9 cellular contexts compared by ENCODE assay signal in genomic region chr1:158819461-158820443, GRCh38. TPM values are rescaled to one million over a fixed set of nuclear protein-coding genes. Genes with fewer than 3 reads are reported as not detected.
DNase-seq lines count a peak whose midpoint lies in the region; ATAC-seq and TF ChIP-seq lines count a peak whose summit lies in the region.
"Had no signal": no experiment of that assay in that cellular context is flagged by ENCODE, and none has a peak within 500 bp of the region (broad histone marks: within the 10 kb centered on the region; RNA-seq: fewer than 3 reads in every experiment).

No MANE protein-coding gene starts in this region.

- H3K4me1 ChIP-seq in foreskin keratinocyte = no peaks in the 10 kb centered on the region

- ATAC-seq in foreskin keratinocyte = peak; percentile 46

- no peaks in the 10 kb centered on the region for H3K27me3 ChIP-seq in foreskin keratinocyte

- in situ Hi-C loops in GM13977 (cut with MboI; ENCODE audit: low pct_unique_long_range_greater_than_20kb, low sequenced_read_pairs, unreplicated experiment) = no loop called here

- TF ChIP-seq CTCF in GM13977 (IDR thresholded peaks at IDR 0.05; ENCODE audit: extremely low read depth, insufficient read depth, missing control alignments) (no peak), foreskin keratinocyte (conservative IDR thresholded peaks at IDR 0.05) (no peak)

- no peak overlapping the region for H3K27ac ChIP-seq in foreskin keratinocyte

- DNase-seq in GM13977 (ENCODE audit: low spot score) (peak; percentile 13), H4 (ENCODE audit: low spot score) (peak; percentile 33), NCI-H226 (peak; percentile 5), foreskin keratinocyte (peak; percentile 11 to 38), kidney tubule cell (ENCODE audit: low spot score) (no peak), NCI-H1436 (lab: John Stamatoyannopoulos, UW) (no peak), NCI-H82 (lab: John Stamatoyannopoulos, UW) (no peak), Ammon's horn (ENCODE audit: low spot score) (no peak)

RNA-seq across cellular contexts. Expression of gene MNDA, which starts 11.4 kb away (rescaled TPM):
- total RNA-seq in H4 (2014; rRNA removed; shearing (Covaris generic)) = 0.39 TPM in 1 of 2 replicates, not detected in the other
- not detected in 2 replicates for total RNA-seq in foreskin keratinocyte
- not detected in 2 replicates for polyA plus RNA-seq in foreskin keratinocyte
- total RNA-seq: renal cortical epithelial cell had no signal

RNA-seq across cellular contexts. Expression of gene OR6N2, which starts 38.7 kb away (rescaled TPM):
- total RNA-seq in H4 (2014; rRNA removed; shearing (Covaris generic)) = not detected in 2 replicates
- total RNA-seq in foreskin keratinocyte = not detected in 2 replicates
- not detected in 2 replicates for polyA plus RNA-seq in foreskin keratinocyte
- total RNA-seq: renal cortical epithelial cell had no signal

RNA-seq across cellular contexts. Expression of gene OR6N1, which starts 47.8 kb away (rescaled TPM):
- not detected in 2 replicates for total RNA-seq in H4 (2014; rRNA removed; shearing (Covaris generic))
- total RNA-seq in foreskin keratinocyte = not detected in 2 replicates
- polyA plus RNA-seq in foreskin keratinocyte = not detected in 2 replicates
- total RNA-seq: renal cortical epithelial cell had no signal

Comparison
In these comparisons a context has a peak if more than half of its experiments do, and no peak if none do; other contexts are left out.
1. DNase-seq: peak in GM13977 (single experiment), H4 (single experiment), NCI-H226 (single experiment) and foreskin keratinocyte (2 of 2); none in kidney tubule cell (single experiment), NCI-H1436 (single experiment), NCI-H82 (single experiment) and Ammon's horn (single experiment).